In genomic region chr19:37999309-38000213, GRCh38 we compare ENCODE assay signal across 10 cellular contexts.
DNase-seq lines count a peak whose midpoint lies in the region; ATAC-seq, FAIRE-seq and TF ChIP-seq lines count a peak whose summit lies in the region.
"Had no signal": no experiment of that assay in that cellular context is flagged by ENCODE, and none has a peak within 500 bp of the region (broad histone marks: within the 10 kb centered on the region; RNA-seq: fewer than 3 reads in every experiment).

No MANE protein-coding gene starts in this region.

- DNase-seq in A549 (ENCODE audit: low read depth in 1 of 2, low spot score in 1 of 2) (peak; percentile 94 to 97), LHCN-M2 (ENCODE audit: low read depth) (peak; percentile 99), dermis microvascular lymphatic vessel endothelial cell (ENCODE audit: low read depth in 2 of 2) (peak; percentile 81 to 95), lung (ENCODE audit: low spot score) (no peak), OCI-LY7 (ENCODE audit: low spot score) (no peak), G401 (ENCODE audit: low spot score) (no peak)
- DNase-seq in activated naive CD4-positive, alpha-beta T cell treated with Interleukin-2 at 50 U/mL for 16 hours = no peak
- no peak for DNase-seq in stimulated activated CD4-positive, alpha-beta T cell treated with anti-CD3 and anti-CD28 coated beads, Interleukin-15, amount 100 ng/mL, for 24 hours
- DNase-seq: BE2C, SIG-M5 had no signal

- H3K4me3 ChIP-seq in A549 = 0 out of 3 replicates have a peak overlapping the region, but pooled peaks have one; percentile 0
- H3K4me3 ChIP-seq in lung = no peak overlapping the region
- H3K4me3 ChIP-seq in OCI-LY7 (ENCODE audit: low read depth, low read length, poor library complexity, severe bottlenecking) = no peak overlapping the region

- no TSS peak for BruUV-seq in OCI-LY7 (replicated peaks; lab: Mats Ljungman, UMichigan)

- H3K9me2 ChIP-seq in OCI-LY7 (ENCODE audit: insufficient read depth, low read length) = no peaks in the 10 kb centered on the region

- H4K20me1 ChIP-seq in OCI-LY7 (ENCODE audit: insufficient read depth, low read length) = no peaks in the 10 kb centered on the region

- no peak for TF ChIP-seq CTCF in A549 (IDR thresholded peaks at IDR 0.05)
- no peak for TF ChIP-seq CTCF in lung (IDR thresholded peaks at IDR 0.05; ENCODE audit: control extremely low read depth, extremely low read depth)
- TF ChIP-seq CTCF in OCI-LY7 (conservative IDR thresholded peaks at IDR 0.05; ENCODE audit: low read length) = no peak

- peak; percentile 4 to 53; a peak in 4 of 5 replicates for TF ChIP-seq RAD21 in A549 (conservative IDR thresholded peaks at IDR 0.05 in 1 of 2, IDR thresholded peaks at IDR 0.05 in 1 of 2)

- TF ChIP-seq EP300 in A549 (IDR thresholded peaks at IDR 0.05) = peak; percentile 82 to 94; a peak in 3 of 5 replicates

- ATAC-seq in A549 (peak; percentile 87), lung (ENCODE audit: insufficient read depth, low FRiP score) (no peak)

- no peak for TF ChIP-seq POLR2A in A549 (IDR thresholded peaks at IDR 0.05; ENCODE audit: low read length)

- H3K4me1 ChIP-seq in A549 (peaks cover 57% of the 10 kb centered on the region), lung (ENCODE audit: control insufficient read depth in 2 of 2, insufficient read depth in 2 of 2, low read length in 2 of 2) (peaks cover 4 to 8% of the 10 kb centered on the region in 2 donors), OCI-LY7 (ENCODE audit: insufficient read depth, low read length, poor library complexity, severe bottlenecking) (peaks cover 19% of the 10 kb centered on the region)

- WGBS in A549 (ENCODE audit: missing lambda C conversion rate) = 27% methylated on average over 20 of the region's 20 CpGs
- 71 to 81% methylated on average over 20 of the region's 20 CpGs for WGBS in lung, 2 donors

- H3K79me2 ChIP-seq in OCI-LY7 (ENCODE audit: insufficient read depth, low read depth, low read length) = peaks cover 7% of the 10 kb centered on the region; the same call in 1 of the 2 replicates

- H3K27me3 ChIP-seq in lung (ENCODE audit: control insufficient read depth, insufficient read depth) = no peaks in the 10 kb centered on the region
- H3K27me3 ChIP-seq: BE2C had no signal

- intact Hi-C loops in OCI-LY7 (cut with micrococcal nuclease; ENCODE audit: unreplicated experiment) = no loop called here

- peak overlapping the region; percentile 76 to 87 for H3K27ac ChIP-seq in A549
- peak overlapping the region; percentile 28 to 77 for H3K27ac ChIP-seq in lung (ENCODE audit: low read depth in 1 of 2, low read length in 1 of 2)
- no peak overlapping the region for H3K27ac ChIP-seq in OCI-LY7 (ENCODE audit: low read depth, low read length, poor library complexity, severe bottlenecking)

- H3K36me3 ChIP-seq in lung (ENCODE audit: control insufficient read depth in 2 of 2, insufficient read depth in 2 of 2, low read length in 2 of 2) (no peaks in the 10 kb centered on the region), OCI-LY7 (ENCODE audit: insufficient read depth, low read length) (peaks cover 3% of the 10 kb centered on the region; the same call in 1 of the 2 replicates)
- H3K36me3 ChIP-seq: BE2C had no signal

- peak; percentile 98 for FAIRE-seq in A549 (lab: Jason Lieb, UNC)

- POLR2A ChIA-PET in A549 (lab: Yijun Ruan, JAX) (interaction anchor here (0.7 to 1.9 kb wide), 4 partner anchors 57 to 93 kb away, joined by 3 to 12 read pairs (median 6); partner anchors contain the start of genes SIPA1L3 and WDR87), OCI-LY7 (lab: Charles Lee) (no interaction called here)

- H2AFZ ChIP-seq in OCI-LY7 (ENCODE audit: low read length) = no peak overlapping the region

- CTCF ChIA-PET in A549 (lab: Yijun Ruan, JAX) = interaction anchor here (0.6 to 26.6 kb wide), 12 partner anchors 9 to 1870 kb away, joined by 3 to 391 read pairs (median 4); partner anchors contain the start of genes SIPA1L3 and WDR87
- CTCF ChIA-PET in OCI-LY7 (lab: Charles Lee; ENCODE audit: unreplicated experiment) = no interaction called here

- in situ Hi-C loops in G401 (cut with HindIII; ENCODE audit: low sequenced_read_pairs) = no loop called here

- H3K4me2 ChIP-seq in A549 (peak overlapping the region; percentile 62), OCI-LY7 (ENCODE audit: low read length) (no peak overlapping the region)

- H3K9me3 ChIP-seq in A549 (no peaks in the 10 kb centered on the region), lung (ENCODE audit: control insufficient read depth in 2 of 2, insufficient read depth in 1 of 2, low read length in 1 of 2) (no peaks in the 10 kb centered on the region), OCI-LY7 (ENCODE audit: low read length) (no peaks in the 10 kb centered on the region)
- H3K9me3 ChIP-seq: BE2C had no signal

TF ChIP-seq in A549, 52 proteins besides CTCF, POLR2A, EP300 and RAD21 (continues in another document):
- peak; percentile 55; the same call in 1 of the 2 replicates for TF ChIP-seq FOSB (CRISPR knock-in tag; IDR thresholded peaks at IDR 0.05)
- TF ChIP-seq MAZ (IDR thresholded peaks at IDR 0.05; ENCODE audit: borderline replicate concordance, low read depth, low read length) = no peak
- no peak for TF ChIP-seq ZC3H11A (IDR thresholded peaks at IDR 0.05)
- TF ChIP-seq BHLHE40 (IDR thresholded peaks at IDR 0.05; ENCODE audit: low read depth, low read length) = no peak
- peak; percentile 87 for TF ChIP-seq TP53 (CRISPR knock-in tag; IDR thresholded peaks at IDR 0.05)
- peak; percentile 68; the same call in 1 of the 3 replicates for TF ChIP-seq BCL3 (IDR thresholded peaks at IDR 0.05)
- no peak for TF ChIP-seq TFCP2L1 (CRISPR knock-in tag; IDR thresholded peaks at IDR 0.05)
- TF ChIP-seq HOXB5 (CRISPR knock-in tag; IDR thresholded peaks at IDR 0.05) = peak; percentile 91
- TF ChIP-seq ZSCAN20 (CRISPR knock-in tag; IDR thresholded peaks at IDR 0.05) = peak; percentile 59; the same call in 1 of the 2 replicates
- peak; percentile 94 for TF ChIP-seq EHF (CRISPR knock-in tag; IDR thresholded peaks at IDR 0.05)
- TF ChIP-seq ZFP36 (IDR thresholded peaks at IDR 0.05; ENCODE audit: borderline replicate concordance, partially characterized antibody) = no peak
- peak; percentile 95 for TF ChIP-seq RARB (CRISPR knock-in tag; IDR thresholded peaks at IDR 0.05)
- peak; percentile 90 for TF ChIP-seq USF2 (IDR thresholded peaks at IDR 0.05)
- TF ChIP-seq ATOH8 (CRISPR knock-in tag; IDR thresholded peaks at IDR 0.05; ENCODE audit: low read depth) = peak; percentile 93
- peak; percentile 92 for TF ChIP-seq HEYL (CRISPR knock-in tag; IDR thresholded peaks at IDR 0.05)
- peak; percentile 90 for TF ChIP-seq PBX3 (IDR thresholded peaks at IDR 0.05)
- peak; percentile 89 for TF ChIP-seq HOXA7 (CRISPR knock-in tag; IDR thresholded peaks at IDR 0.05)
- TF ChIP-seq HES2 (IDR thresholded peaks at IDR 0.05) = 0 out of 2 replicates have a peak, but pooled peaks have one; percentile 25
- TF ChIP-seq E2F6 (IDR thresholded peaks at IDR 0.05; ENCODE audit: borderline replicate concordance, low read depth) = 0 out of 2 replicates have a peak, but pooled peaks have one; percentile 51
- peak; percentile 85 to 94 for TF ChIP-seq JUN (IDR thresholded peaks at IDR 0.05)
- no peak for TF ChIP-seq RCOR1 (IDR thresholded peaks at IDR 0.05; ENCODE audit: low read depth, low read length)
- no peak for TF ChIP-seq CHD2 (IDR thresholded peaks at IDR 0.05; ENCODE audit: low read length, partially characterized antibody)

Comparison
In these comparisons a context has a peak if more than half of its experiments do, and no peak if none do; other contexts are left out.
1. DNase-seq: peak in A549 (2 of 2), LHCN-M2 (single experiment) and dermis microvascular lymphatic vessel endothelial cell (2 of 2); none in lung (single experiment), activated naive CD4-positive, alpha-beta T cell treated with Interleukin-2 at 50 U/mL for 16 hours (single experiment), OCI-LY7 (single experiment), stimulated activated CD4-positive, alpha-beta T cell treated with anti-CD3 and anti-CD28 coated beads, Interleukin-15, amount 100 ng/mL, for 24 hours (single experiment) and G401 (single experiment).